In genomic region chr5:152514827-152515397, GRCh38 we compare ENCODE assay signal across 8 cellular contexts.
DNase-seq lines count a peak whose midpoint lies in the region; ATAC-seq and FAIRE-seq lines count a peak whose summit lies in the region.
"Had no signal": no experiment of that assay in that cellular context is flagged by ENCODE, and none has a peak within 500 bp of the region (broad histone marks: within the 10 kb centered on the region; RNA-seq: fewer than 3 reads in every experiment).

No MANE protein-coding gene starts in this region.

- peak; percentile 27 for DNase-seq in LHCN-M2 (ENCODE audit: low read depth)
- DNase-seq in SW480 (ENCODE audit: low spot score), result peak; percentile 33
- DNase-seq in left lobe of liver (ENCODE audit: low spot score), result no peak
- no peak for DNase-seq in activated T-cell treated with anti-CD3 and anti-CD28 coated beads, Interleukin-2, amount 50 U/mL, for 1 hour
- no peak for DNase-seq in natural killer cell treated with Interleukin-12 subunit alpha and Interleukin-12 subunit beta and Interleukin-15 and Interleukin-18, amount 100 ng/mL, for 72 hours (ENCODE audit: low spot score)
- DNase-seq: natural killer cell had no signal

- H3K27me3 Mint-ChIP-seq in natural killer cell treated with Interleukin-12 subunit alpha and Interleukin-12 subunit beta and Interleukin-15 and Interleukin-18, amount 100 ng/mL, for 72 hours, result peaks cover 16 to 21% of the 10 kb centered on the region in 2 donors

- H3K9me3 Mint-ChIP-seq in natural killer cell treated with Interleukin-12 subunit alpha and Interleukin-12 subunit beta and Interleukin-15 and Interleukin-18, amount 100 ng/mL, for 72 hours, result no peaks in the 10 kb centered on the region
- H3K9me3 Mint-ChIP-seq: natural killer cell had no signal

- H3K4me1 Mint-ChIP-seq in natural killer cell treated with Interleukin-12 subunit alpha and Interleukin-12 subunit beta and Interleukin-15 and Interleukin-18, amount 100 ng/mL, for 72 hours (ENCODE audit: low read depth in 2 of 2), result no peaks in the 10 kb centered on the region
- H3K4me1 Mint-ChIP-seq: natural killer cell had no signal

- H3K4me3 Mint-ChIP-seq in natural killer cell treated with Interleukin-12 subunit alpha and Interleukin-12 subunit beta and Interleukin-15 and Interleukin-18, amount 100 ng/mL, for 72 hours, result no peak overlapping the region
- H3K4me3 Mint-ChIP-seq: natural killer cell had no signal

- no peaks in the 10 kb centered on the region for H3K36me3 Mint-ChIP-seq in natural killer cell treated with Interleukin-12 subunit alpha and Interleukin-12 subunit beta and Interleukin-15 and Interleukin-18, amount 100 ng/mL, for 72 hours
- H3K36me3 Mint-ChIP-seq: natural killer cell had no signal

- ATAC-seq in left lobe of liver, result peak; percentile 58
- no peak for ATAC-seq in natural killer cell treated with Interleukin-12 subunit alpha and Interleukin-12 subunit beta and Interleukin-15 and Interleukin-18, amount 100 ng/mL, for 72 hours
- ATAC-seq in HG03521 (IDR thresholded peaks at IDR 0.05; ENCODE audit: unreplicated experiment), result no peak

- no peak overlapping the region for H3K27ac Mint-ChIP-seq in natural killer cell treated with Interleukin-12 subunit alpha and Interleukin-12 subunit beta and Interleukin-15 and Interleukin-18, amount 100 ng/mL, for 72 hours
- H3K27ac Mint-ChIP-seq: natural killer cell had no signal

- peak; percentile 46 for FAIRE-seq in G401.6 (lab: Jason Lieb, UNC)

Comparison
In these comparisons a context has a peak if more than half of its experiments do, and no peak if none do; other contexts are left out.
1. DNase-seq: peak in LHCN-M2 (single experiment) and SW480 (single experiment); none in left lobe of liver (single experiment), activated T-cell treated with anti-CD3 and anti-CD28 coated beads, Interleukin-2, amount 50 U/mL, for 1 hour (single experiment) and natural killer cell treated with Interleukin-12 subunit alpha and Interleukin-12 subunit beta and Interleukin-15 and Interleukin-18, amount 100 ng/mL, for 72 hours (single experiment).